ENCODE assay signal across 15 cellular contexts in genomic region chr4:94559351-94559806, GRCh38.
DNase-seq lines count a peak whose midpoint lies in the region; ATAC-seq and TF ChIP-seq lines count a peak whose summit lies in the region.
"Had no signal": no experiment of that assay in that cellular context is flagged by ENCODE, and none has a peak within 500 bp of the region (broad histone marks: within the 10 kb centered on the region; RNA-seq: fewer than 3 reads in every experiment).

No MANE protein-coding gene starts in this region.

- H3K4me1 ChIP-seq in cardiac muscle cell (ENCODE audit: low read depth) (peaks cover 33% of the 10 kb centered on the region), HAP-1 (peaks cover 2% of the 10 kb centered on the region; the same call in 1 of the 2 replicates)

- peaks cover 4% of the 10 kb centered on the region for H3K36me3 ChIP-seq in cardiac muscle cell
- no peaks in the 10 kb centered on the region for H3K36me3 ChIP-seq in HAP-1 (replicated peaks)

- peaks cover 66% of the 10 kb centered on the region for H3K4me1 Mint-ChIP-seq in chondrocyte (ENCODE audit: low read depth)
- H3K4me1 Mint-ChIP-seq in T-helper 17 cell: peaks cover 2% of the 10 kb centered on the region

- no peak overlapping the region for H3K4me3 Mint-ChIP-seq in chondrocyte (ENCODE audit: unreplicated experiment)
- H3K4me3 Mint-ChIP-seq in T-helper 17 cell: no peak overlapping the region
- H3K4me3 Mint-ChIP-seq: natural killer cell had no signal

- H3K27me3 ChIP-seq in cardiac muscle cell (no peaks in the 10 kb centered on the region), HAP-1 (ENCODE audit: low read depth) (no peaks in the 10 kb centered on the region)
- H3K27me3 ChIP-seq: SJSA1 had no signal

- H3K36me3 Mint-ChIP-seq in chondrocyte (ENCODE audit: low read depth): peaks cover 3% of the 10 kb centered on the region
- no peaks in the 10 kb centered on the region for H3K36me3 Mint-ChIP-seq in T-helper 17 cell (ENCODE audit: low read depth)
- H3K36me3 Mint-ChIP-seq: natural killer cell had no signal

- DNase-seq in cardiac muscle cell (ENCODE audit: low read depth in 1 of 2, low spot score in 1 of 2): no peak
- DNase-seq in cardiac septum (ENCODE audit: low spot score): no peak
- DNase-seq in chondrocyte (ENCODE audit: low spot score): no peak
- DNase-seq in iris pigment epithelial cell (ENCODE audit: low read depth): peak; percentile 71
- no peak for DNase-seq in HAP-1 (ENCODE audit: low spot score in 2 of 2)
- DNase-seq in T-helper 17 cell: no peak
- DNase-seq in Kasumi-1 (lab: John Stamatoyannopoulos, UW): no peak
- no peak for DNase-seq in stimulated activated CD4-positive, alpha-beta T cell treated with anti-CD3 and anti-CD28 coated beads, Interleukin-15, amount 100 ng/mL, for 24 hours
- DNase-seq: activated gamma-delta T cell treated with Interleukin-2 at 50 U/mL for 16 hours, foreskin melanocyte, natural killer cell, NCI-H1436, NCI-H82 had no signal

- TF ChIP-seq CTCF in cardiac muscle cell (IDR thresholded peaks at IDR 0.05; ENCODE audit: low read depth, low read length) (no peak), chondrocyte (IDR thresholded peaks at IDR 0.05) (no peak)

- H3K4me3 ChIP-seq in cardiac muscle cell: no peak overlapping the region
- no peak overlapping the region for H3K4me3 ChIP-seq in HAP-1
- H3K4me3 ChIP-seq: SJSA1, skin epidermis had no signal

- no peak for ATAC-seq in T-helper 17 cell
- ATAC-seq: natural killer cell had no signal

- peak overlapping the region; percentile 55 for H3K27ac Mint-ChIP-seq in chondrocyte (ENCODE audit: unreplicated experiment)
- H3K27ac Mint-ChIP-seq in T-helper 17 cell: no peak overlapping the region
- H3K27ac Mint-ChIP-seq: natural killer cell had no signal

- H3K27me3 Mint-ChIP-seq in chondrocyte (ENCODE audit: low read depth) (no peaks in the 10 kb centered on the region), T-helper 17 cell (no peaks in the 10 kb centered on the region)

- intact Hi-C loops in cardiac septum (cut with DNase I): no loop called here

- H3K9me3 ChIP-seq in cardiac muscle cell (ENCODE audit: low read depth) (no peaks in the 10 kb centered on the region), HAP-1 (no peaks in the 10 kb centered on the region), T-helper 17 cell (ENCODE audit: control insufficient read depth, low read length, poor library complexity, severe bottlenecking) (no peaks in the 10 kb centered on the region)
- H3K9me3 ChIP-seq: SJSA1 had no signal

- H3K9me3 Mint-ChIP-seq in chondrocyte (ENCODE audit: low read depth): peaks cover 3% of the 10 kb centered on the region
- H3K9me3 Mint-ChIP-seq: natural killer cell had no signal

- peak overlapping the region; percentile 49 for H3K27ac ChIP-seq in cardiac muscle cell
- H3K27ac ChIP-seq: SJSA1 had no signal

- in situ Hi-C loops in HAP-1 (cut with MboI; ENCODE audit: low sequenced_read_pairs): no loop called here
